In the genomic region with DNA sequence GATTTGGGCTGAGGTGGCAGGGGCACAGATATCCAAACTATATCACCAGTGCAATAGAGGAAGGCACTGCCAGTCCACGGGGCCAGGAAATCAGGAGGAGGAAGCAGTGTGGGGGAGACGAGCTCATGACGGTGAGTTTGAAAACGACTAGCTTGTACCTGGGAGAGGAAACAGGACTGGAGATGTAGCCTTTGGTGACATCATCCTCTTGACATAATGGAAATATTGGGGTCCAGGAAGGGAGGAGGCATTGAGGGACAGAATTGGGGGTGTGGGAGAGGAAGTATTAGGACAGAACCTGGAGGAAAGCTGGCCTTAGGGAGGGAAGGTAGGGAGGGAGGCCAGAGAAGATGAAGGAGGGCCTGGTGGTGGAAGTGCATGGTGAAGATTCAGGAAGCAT, we compare ENCODE assay signal across 24 cellular contexts.
DNase-seq lines count a peak whose midpoint lies in the region; ATAC-seq, FAIRE-seq and TF ChIP-seq lines count a peak whose summit lies in the region.
"Had no signal": no experiment of that assay in that cellular context is flagged by ENCODE, and none has a peak within 500 bp of the region (broad histone marks: within the 10 kb centered on the region; RNA-seq: fewer than 3 reads in every experiment).

No MANE protein-coding gene starts in this region.

- ATAC-seq in HepG2 (no peak), right lobe of liver (no peak), GM21367 (IDR thresholded peaks at IDR 0.05; ENCODE audit: unreplicated experiment) (no peak)
- ATAC-seq: A549; CD8-positive, alpha-beta T cell had no signal

- no peaks in the 10 kb centered on the region for H3K36me3 Mint-ChIP-seq in neural progenitor cell
- H3K36me3 Mint-ChIP-seq: CD8-positive, alpha-beta T cell had no signal

- H3K9me3 Mint-ChIP-seq in neural progenitor cell: peaks cover 3% of the 10 kb centered on the region
- H3K9me3 Mint-ChIP-seq: CD4-positive, alpha-beta T cell; CD8-positive, alpha-beta T cell had no signal

- no peak for TF ChIP-seq RAD21 in HepG2 (CRISPR knock-in tag; IDR thresholded peaks at IDR 0.05)

- H3K27me3 ChIP-seq in HepG2 (ENCODE audit: control insufficient read depth in 1 of 2, insufficient read depth in 2 of 2, low read length in 2 of 2) (0 out of 5 replicates have a peak, but pooled peaks cover 0 to 12% of the 10 kb centered on the region in 2 experiments), right lobe of liver (no peaks in the 10 kb centered on the region), bronchial epithelial cell (ENCODE audit: control insufficient read depth, insufficient read depth, low read length) (no peaks in the 10 kb centered on the region), neural progenitor cell (no peaks in the 10 kb centered on the region)
- H3K27me3 ChIP-seq: BLaER1 treated with 17β-estradiol and CSF1 and Interleukin-3, amounts not matched to agents 10 nM and 100 nM had no signal

- H3K9me3 ChIP-seq in HepG2 (ENCODE audit: low read length) (no peaks in the 10 kb centered on the region), right lobe of liver (no peaks in the 10 kb centered on the region), neural progenitor cell (ENCODE audit: low read depth) (no peaks in the 10 kb centered on the region)
- H3K9me3 ChIP-seq: A549; BLaER1 treated with 17β-estradiol and CSF1 and Interleukin-3, amounts not matched to agents 10 nM and 100 nM; Caco-2 had no signal

- 0 out of 2 replicates have a peak, but pooled peaks cover 5% of the 10 kb centered on the region for H3K4me1 ChIP-seq in HepG2 (ENCODE audit: insufficient read depth, low read length)
- no peaks in the 10 kb centered on the region for H3K4me1 ChIP-seq in right lobe of liver
- H3K4me1 ChIP-seq in neural progenitor cell: peaks cover 18% of the 10 kb centered on the region

- no peaks in the 10 kb centered on the region for H3K79me2 ChIP-seq in HepG2 (ENCODE audit: insufficient read depth, low read length)
- no peaks in the 10 kb centered on the region for H3K79me2 ChIP-seq in neural progenitor cell (ENCODE audit: low read depth)

- no peak overlapping the region for H3K4me2 ChIP-seq in HepG2 (ENCODE audit: low read depth, low read length)
- no peak overlapping the region for H3K4me2 ChIP-seq in neural progenitor cell
- H3K4me2 ChIP-seq: A549; BLaER1 treated with 17β-estradiol and CSF1 and Interleukin-3, amounts not matched to agents 10 nM and 100 nM had no signal

- peaks cover 12% of the 10 kb centered on the region for H3K27me3 Mint-ChIP-seq in neural progenitor cell (ENCODE audit: insufficient read depth, low read depth)

- FAIRE-seq in HepG2 (lab: Jason Lieb, UNC): no peak
- peak; percentile 72 for FAIRE-seq in bronchial epithelial cell (lab: Jason Lieb, UNC)
- FAIRE-seq in urothelium cell line (lab: Jason Lieb, UNC): peak; percentile 5
- FAIRE-seq: A549, D721Med, G401.6, GM12891, GM18507 had no signal

- no peak for TF ChIP-seq POLR2A in HepG2 (IDR thresholded peaks at IDR 0.05; ENCODE audit: insufficient read depth in 1 of 2, low read depth in 2 of 2, low read length in 2 of 2)
- no peak for TF ChIP-seq POLR2A in right lobe of liver (IDR thresholded peaks at IDR 0.05)

- CTCF ChIA-PET in HepG2 (lab: Yijun Ruan, JAX; ENCODE audit: low intra/inter-chr PET ratio, low total read pairs): no interaction called here

- DNase-seq in HepG2 (ENCODE audit: low spot score): no peak
- DNase-seq in right lobe of liver: no peak
- no peak for DNase-seq in bronchial epithelial cell (ENCODE audit: low read depth)
- no peak for DNase-seq in neural progenitor cell (ENCODE audit: low spot score)
- DNase-seq in urothelium cell line (ENCODE audit: low spot score): no peak
- DNase-seq in activated CD4-positive, alpha-beta T cell treated with anti-CD3 and anti-CD28 coated beads for 48 hours: no peak
- DNase-seq in stimulated activated naive CD4-positive, alpha-beta T cell treated with Interleukin-2 at 50 U/mL for 16 hours (lab: John Stamatoyannopoulos, UW): no peak
- DNase-seq: AML-193; Caco-2; Calu3; CD4-positive, alpha-beta T cell; CD8-positive, alpha-beta T cell; DMS79 treated with DMSO at 0.1 percent for 48 hours; GF-D8 had no signal

- no peaks in the 10 kb centered on the region for H4K20me1 ChIP-seq in HepG2 (ENCODE audit: insufficient read depth, low read length)
- no peaks in the 10 kb centered on the region for H4K20me1 ChIP-seq in neural progenitor cell (ENCODE audit: low read depth)
- H4K20me1 ChIP-seq: BLaER1 treated with 17β-estradiol and CSF1 and Interleukin-3, amounts not matched to agents 10 nM and 100 nM had no signal

- WGBS in HepG2 (ENCODE audit: low lambda C conversion rate): 39% methylated on average over 4 of the region's 4 CpGs
- WGBS in right lobe of liver (ENCODE audit: insufficient coverage, low coverage, low lambda C conversion rate, missing lambda C conversion rate): 42% methylated on average over 4 of the region's 4 CpGs

- POLR2A ChIA-PET in HepG2 (lab: Yijun Ruan, JAX): no interaction called here

- H3K4me3 ChIP-seq in HepG2 (replicated peaks in 1 of 3; ENCODE audit: insufficient read depth in 1 of 3, low read depth in 2 of 3, low read length in 3 of 3) (no peak overlapping the region), right lobe of liver (no peak overlapping the region), bronchial epithelial cell (ENCODE audit: low read depth, low read length) (no peak overlapping the region), neural progenitor cell (no peak overlapping the region)
- H3K4me3 ChIP-seq: A549; BLaER1 treated with 17β-estradiol and CSF1 and Interleukin-3, amounts not matched to agents 10 nM and 100 nM had no signal

- H3K4me1 Mint-ChIP-seq in neural progenitor cell: peaks cover 48% of the 10 kb centered on the region
- H3K4me1 Mint-ChIP-seq: B cell had no signal

- no peak overlapping the region for H3K9ac ChIP-seq in HepG2 (ENCODE audit: insufficient read depth, low read depth, low read length)
- H3K9ac ChIP-seq in neural progenitor cell: no peak overlapping the region
- H3K9ac ChIP-seq: BLaER1 treated with 17β-estradiol and CSF1 and Interleukin-3, amounts not matched to agents 10 nM and 100 nM had no signal

- H3K4me3 Mint-ChIP-seq in neural progenitor cell: peak overlapping the region; percentile 15
- H3K4me3 Mint-ChIP-seq: B cell; CD4-positive, alpha-beta T cell; CD8-positive, alpha-beta T cell had no signal

- no TSS peak for BruUV-seq in HepG2 (replicated peaks; lab: Mats Ljungman, UMichigan)

- H2AFZ ChIP-seq in HepG2 (ENCODE audit: low read length) (no peak overlapping the region), neural progenitor cell (replicated peaks) (no peak overlapping the region)

- in situ Hi-C loops in HepG2 (cut with HindIII; ENCODE audit: extremely low pct_ligation_motif_present, low pct_unique_long_range_greater_than_20kb): no loop called here

- H3K27ac ChIP-seq in HepG2 (ENCODE audit: extremely low read length, insufficient read depth, low read length): no peak overlapping the region
- H3K27ac ChIP-seq in right lobe of liver: no peak overlapping the region
- H3K27ac ChIP-seq in neural progenitor cell: no peak overlapping the region
- H3K27ac ChIP-seq: 22Rv1; A549; BLaER1 treated with 17β-estradiol and CSF1 and Interleukin-3, amounts not matched to agents 10 nM and 100 nM; C4-2B had no signal

- peaks cover 14% of the 10 kb centered on the region for H3F3A ChIP-seq in neural progenitor cell (ENCODE audit: low read depth)

- H3K36me3 ChIP-seq in HepG2 (replicated peaks in 1 of 2; ENCODE audit: control insufficient read depth in 1 of 2, insufficient read depth in 2 of 2, low read length in 2 of 2) (no peaks in the 10 kb centered on the region), right lobe of liver (no peaks in the 10 kb centered on the region), bronchial epithelial cell (ENCODE audit: control insufficient read depth, insufficient read depth, low read length) (no peaks in the 10 kb centered on the region), neural progenitor cell (no peaks in the 10 kb centered on the region)
- H3K36me3 ChIP-seq: BLaER1 treated with 17β-estradiol and CSF1 and Interleukin-3, amounts not matched to agents 10 nM and 100 nM had no signal

- TF ChIP-seq CTCF in HepG2 (CRISPR knock-in tag; IDR thresholded peaks at IDR 0.05): no peak
- no peak for TF ChIP-seq CTCF in right lobe of liver (IDR thresholded peaks at IDR 0.05)
- no peak for TF ChIP-seq CTCF in bronchial epithelial cell (IDR thresholded peaks at IDR 0.05; ENCODE audit: insufficient read depth, low read length, severe bottlenecking)
- no peak for TF ChIP-seq CTCF in neural progenitor cell (IDR thresholded peaks at IDR 0.05)

- H3K27ac Mint-ChIP-seq in neural progenitor cell: peak overlapping the region; percentile 81
- H3K27ac Mint-ChIP-seq: B cell; CD4-positive, alpha-beta T cell; CD8-positive, alpha-beta T cell had no signal

- no peak for TF ChIP-seq EP300 in HepG2 (IDR thresholded peaks at IDR 0.05; ENCODE audit: low read depth in 2 of 2, low read length in 2 of 2)
- no peak for TF ChIP-seq EP300 in HepG2 (CRISPR knock-in tag; IDR thresholded peaks at IDR 0.05; ENCODE audit: borderline replicate concordance)

- intact Hi-C loops in HepG2 (cut with micrococcal nuclease; ENCODE audit: unreplicated experiment): no loop called here
- intact Hi-C loops in right lobe of liver (cut with DNase I): no loop called here

TF ChIP-seq in HepG2, 621 proteins besides CTCF, POLR2A, EP300 and RAD21:
- no peak for TF ChIP-seq ZNF136 (CRISPR knock-in tag; IDR thresholded peaks at IDR 0.05; ENCODE audit: low read depth)
- no peak for TF ChIP-seq ARNT2 (CRISPR knock-in tag; IDR thresholded peaks at IDR 0.05; ENCODE audit: low read depth)
- TF ChIP-seq ATF7 (IDR thresholded peaks at IDR 0.05): peak; percentile 90
- no peak for TF ChIP-seq ATF7 (CRISPR knock-in tag; IDR thresholded peaks at IDR 0.05)
TF ChIP-seq in HepG2: peak in this region for 1.
